28 cellular contexts compared by ENCODE assay signal in the genomic region with DNA sequence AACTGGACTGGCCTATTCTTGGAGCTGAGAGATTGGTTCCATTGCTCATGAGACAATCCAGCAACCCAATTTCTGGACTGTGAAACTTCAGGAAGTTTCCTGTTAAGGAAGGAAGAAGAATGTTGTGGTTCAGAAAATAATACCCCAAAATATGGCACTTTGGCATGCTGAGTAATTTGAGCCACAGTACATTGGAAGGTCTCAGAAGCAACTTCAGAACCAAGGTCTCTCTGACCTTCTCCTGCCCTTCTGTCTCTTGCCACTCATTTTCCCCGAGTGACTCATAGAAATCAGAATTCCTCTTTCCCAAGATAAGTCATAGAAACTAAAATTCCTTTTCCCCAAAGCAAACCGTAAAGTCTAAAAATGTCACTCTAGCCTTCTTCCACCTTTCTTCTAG.
"Had no signal": no experiment of that assay in that cellular context is flagged by ENCODE, and none has a peak within 500 bp of the region (broad histone marks: within the 10 kb centered on the region; RNA-seq: fewer than 3 reads in every experiment).

No MANE protein-coding gene starts in this region.

- H2AFZ ChIP-seq: neural progenitor cell, parathyroid adenoma had no signal

- H3K27ac Mint-ChIP-seq: naive B cell; natural killer cell; nephron progenitor cell; neural progenitor cell; stimulated activated effector memory CD8-positive, alpha-beta T cell treated with anti-CD3 and anti-CD28 coated beads, Interleukin-12 subunit alpha, Interleukin-12 subunit beta, amount 100 ng/mL, for 72 hours; stimulated activated naive CD8-positive, alpha-beta T cell treated with anti-CD3 and anti-CD28 coated beads, Interleukin-15, Interleukin-2, amounts not matched to agents 100 ng/mL and 50 ng/mL, for 24 hours; type B pancreatic cell had no signal

- H3K36me3 ChIP-seq: left lung, lower lobe of right lung, neural progenitor cell, neutrophil, right atrium auricular region, right lobe of liver, spleen, tibial nerve, uterus had no signal

- H3K4me2 ChIP-seq: neural progenitor cell had no signal

- H3K4me3 Mint-ChIP-seq: naive B cell; natural killer cell; nephron progenitor cell; neural progenitor cell; stimulated activated effector memory CD8-positive, alpha-beta T cell treated with anti-CD3 and anti-CD28 coated beads, Interleukin-12 subunit alpha, Interleukin-12 subunit beta, amount 100 ng/mL, for 72 hours; stimulated activated naive CD8-positive, alpha-beta T cell treated with anti-CD3 and anti-CD28 coated beads, Interleukin-15, Interleukin-2, amounts not matched to agents 100 ng/mL and 50 ng/mL, for 24 hours; type B pancreatic cell had no signal

- DNase-seq: hippocampal formation; kidney; left colon; left lung; lower lobe of right lung; mammary epithelial cell; mesenchymal stem cell; naive B cell; natural killer cell; nephron progenitor cell; occipital lobe; psoas muscle; right lobe of liver; small intestine; spleen; stimulated activated CD4-positive, alpha-beta T cell treated with anti-CD3 and anti-CD28 coated beads, Interleukin-4, amount 100 ng/mL, for 24 hours; stimulated activated naive CD4-positive, alpha-beta T cell; substantia nigra; uterus had no signal

- H3K79me2 ChIP-seq: parathyroid adenoma had no signal

- FAIRE-seq: islet of Langerhans, kidney, small intestine had no signal

- H3K27ac ChIP-seq: left lung, lower lobe of right lung, neural progenitor cell, neutrophil, parathyroid adenoma, psoas muscle, right atrium auricular region, right lobe of liver, spleen, tibial nerve, uterus had no signal

- H3K9me3 ChIP-seq: lower lobe of right lung, neutrophil, psoas muscle, right atrium auricular region, right lobe of liver, tibial nerve, uterus had no signal

- H3K4me3 ChIP-seq: left lung, lower lobe of right lung, neural progenitor cell, psoas muscle, right atrium auricular region, right lobe of liver, spleen, tibial nerve, uterus had no signal

- H3K27me3 Mint-ChIP-seq: naive B cell; stimulated activated naive CD8-positive, alpha-beta T cell treated with anti-CD3 and anti-CD28 coated beads, Interleukin-15, Interleukin-2, amounts not matched to agents 100 ng/mL and 50 ng/mL, for 24 hours had no signal

- H3K27me3 ChIP-seq: left lung, neural progenitor cell, neutrophil, right atrium auricular region, right lobe of liver, spleen, tibial nerve, uterus had no signal

- H3K9ac ChIP-seq: neural progenitor cell, parathyroid adenoma had no signal

- H3K36me3 Mint-ChIP-seq: naive B cell; neural progenitor cell; stimulated activated effector memory CD8-positive, alpha-beta T cell treated with anti-CD3 and anti-CD28 coated beads, Interleukin-12 subunit alpha, Interleukin-12 subunit beta, amount 100 ng/mL, for 72 hours; type B pancreatic cell had no signal

- ATAC-seq: left colon; left lung; lower lobe of right lung; natural killer cell; psoas muscle; right lobe of liver; stimulated activated effector memory CD8-positive, alpha-beta T cell treated with anti-CD3 and anti-CD28 coated beads, Interleukin-12 subunit alpha, Interleukin-12 subunit beta, amount 100 ng/mL, for 72 hours had no signal

- H3K4me1 Mint-ChIP-seq: naive B cell; natural killer cell; nephron progenitor cell; neural progenitor cell; stimulated activated effector memory CD8-positive, alpha-beta T cell treated with anti-CD3 and anti-CD28 coated beads, Interleukin-12 subunit alpha, Interleukin-12 subunit beta, amount 100 ng/mL, for 72 hours had no signal

- H3K9me3 Mint-ChIP-seq: stimulated activated naive CD8-positive, alpha-beta T cell treated with anti-CD3 and anti-CD28 coated beads, Interleukin-15, Interleukin-2, amounts not matched to agents 100 ng/mL and 50 ng/mL, for 24 hours had no signal

- H3K4me1 ChIP-seq: left lung, lower lobe of right lung, neural progenitor cell, parathyroid adenoma, psoas muscle, right atrium auricular region, right lobe of liver, spleen, tibial nerve, uterus had no signal
